14 cellular contexts compared by ENCODE assay signal in the genomic region with DNA sequence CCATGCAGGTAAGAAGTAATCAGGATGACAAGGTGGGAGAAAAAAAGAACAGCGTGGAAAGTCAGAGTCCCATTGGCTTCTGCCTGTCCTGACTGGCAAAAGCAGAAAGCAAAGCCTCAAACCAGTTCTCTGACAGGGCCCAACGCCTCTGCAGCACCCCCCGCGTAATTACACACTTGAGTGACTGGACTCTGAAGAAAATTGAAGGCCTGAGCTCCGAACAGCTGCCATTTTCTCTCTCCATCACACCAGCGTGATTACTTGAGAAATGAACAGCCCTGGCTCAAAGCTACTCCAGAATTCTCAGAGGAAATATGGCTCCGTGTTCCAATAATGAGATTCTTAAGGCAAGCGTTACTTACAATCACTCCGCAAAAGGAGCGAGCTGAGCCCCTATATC.
"Had no signal": no experiment of that assay in that cellular context is flagged by ENCODE, and none has a peak within 500 bp of the region (broad histone marks: within the 10 kb centered on the region; RNA-seq: fewer than 3 reads in every experiment).

No MANE protein-coding gene starts in this region.

- H3K27me3 ChIP-seq: foreskin keratinocyte, heart left ventricle, tibial artery, upper lobe of left lung, uterus had no signal

- H3K4me3 ChIP-seq: heart left ventricle, left ventricle myocardium inferior, lower lobe of right lung, smooth muscle cell, tibial artery, upper lobe of left lung, uterus had no signal

- H3K4me1 ChIP-seq: foreskin keratinocyte, heart left ventricle, left ventricle myocardium inferior, lower lobe of right lung, tibial artery, upper lobe of left lung, uterus had no signal

- H3K36me3 ChIP-seq: uterus had no signal

- DNase-seq: cerebellar nuclear complex; endodermal cell; erythroblast; foreskin keratinocyte; heart left ventricle; left ventricle myocardium inferior; lower lobe of right lung; posterior cingulate gyrus; right cardiac atrium; stimulated activated CD4-positive, alpha-beta T cell treated with anti-CD3 and anti-CD28 coated beads, Interleukin-2, amount 100 ng/mL, for 48 hours; tibial artery; upper lobe of left lung; uterus had no signal

- H3K27ac ChIP-seq: foreskin keratinocyte, heart left ventricle, left ventricle myocardium inferior, lower lobe of right lung, tibial artery, upper lobe of left lung, uterus had no signal

- H3K9me3 ChIP-seq: heart left ventricle, left ventricle myocardium inferior, lower lobe of right lung, tibial artery, upper lobe of left lung, uterus had no signal
